1 cellular context compared by ENCODE assay signal in genomic region chr4:70651864-70652506, GRCh38.
TF ChIP-seq lines count a peak whose summit lies in the region.

No MANE protein-coding gene starts in this region.

TF ChIP-seq in HepG2, 621 proteins besides CTCF, POLR2A, EP300 and RAD21:
- peak; percentile 35; the same call in 1 of the 2 replicates for TF ChIP-seq SMC3 (IDR thresholded peaks at IDR 0.05; ENCODE audit: low read length)
- TF ChIP-seq NFYC (CRISPR knock-in tag; IDR thresholded peaks at IDR 0.05) = no peak
- TF ChIP-seq KDM6A (CRISPR knock-in tag; IDR thresholded peaks at IDR 0.05; ENCODE audit: low read depth) = no peak
- no peak for TF ChIP-seq SMAD3 (CRISPR knock-in tag; IDR thresholded peaks at IDR 0.05)
- TF ChIP-seq HIC2 (CRISPR knock-in tag; IDR thresholded peaks at IDR 0.05; ENCODE audit: low read depth) = no peak
- no peak for TF ChIP-seq ZZZ3 (CRISPR knock-in tag; IDR thresholded peaks at IDR 0.05; ENCODE audit: borderline replicate concordance)
- no peak for TF ChIP-seq CREM (IDR thresholded peaks at IDR 0.05)
- no peak for TF ChIP-seq CREM (CRISPR knock-in tag; IDR thresholded peaks at IDR 0.05)
- no peak for TF ChIP-seq MXI1 (IDR thresholded peaks at IDR 0.05; ENCODE audit: borderline replicate concordance, low read depth, low read length)
- peak; percentile 83 for TF ChIP-seq STAG1 (CRISPR knock-in tag; IDR thresholded peaks at IDR 0.05)
- no peak for TF ChIP-seq ZNF460 (CRISPR knock-in tag; IDR thresholded peaks at IDR 0.05; ENCODE audit: borderline replicate concordance)
- TF ChIP-seq PCBP1 (IDR thresholded peaks at IDR 0.05; ENCODE audit: borderline replicate concordance, low read depth, low read length) = no peak
- TF ChIP-seq ZSCAN9 (CRISPR knock-in tag; IDR thresholded peaks at IDR 0.05; ENCODE audit: borderline replicate concordance) = no peak
- TF ChIP-seq MAFF (IDR thresholded peaks at IDR 0.05; ENCODE audit: low read depth, low read length) = no peak
